1 cellular context compared by ENCODE assay signal in genomic region chr5:173178369-173178910, GRCh38.
TF ChIP-seq lines count a peak whose summit lies in the region.

No MANE protein-coding gene starts in this region.

TF ChIP-seq in HepG2, 621 proteins besides CTCF, POLR2A, EP300 and RAD21:
- TF ChIP-seq ZNF430 (CRISPR knock-in tag; IDR thresholded peaks at IDR 0.05) (no peak), RFX3 (CRISPR knock-in tag; IDR thresholded peaks at IDR 0.05) (no peak), ZNF331 (CRISPR knock-in tag; IDR thresholded peaks at IDR 0.05) (peak; percentile 40; the same call in 1 of the 2 replicates)
TF ChIP-seq in HepG2: peak in this region for 1.
